24 cellular contexts compared by ENCODE assay signal in the genomic region with DNA sequence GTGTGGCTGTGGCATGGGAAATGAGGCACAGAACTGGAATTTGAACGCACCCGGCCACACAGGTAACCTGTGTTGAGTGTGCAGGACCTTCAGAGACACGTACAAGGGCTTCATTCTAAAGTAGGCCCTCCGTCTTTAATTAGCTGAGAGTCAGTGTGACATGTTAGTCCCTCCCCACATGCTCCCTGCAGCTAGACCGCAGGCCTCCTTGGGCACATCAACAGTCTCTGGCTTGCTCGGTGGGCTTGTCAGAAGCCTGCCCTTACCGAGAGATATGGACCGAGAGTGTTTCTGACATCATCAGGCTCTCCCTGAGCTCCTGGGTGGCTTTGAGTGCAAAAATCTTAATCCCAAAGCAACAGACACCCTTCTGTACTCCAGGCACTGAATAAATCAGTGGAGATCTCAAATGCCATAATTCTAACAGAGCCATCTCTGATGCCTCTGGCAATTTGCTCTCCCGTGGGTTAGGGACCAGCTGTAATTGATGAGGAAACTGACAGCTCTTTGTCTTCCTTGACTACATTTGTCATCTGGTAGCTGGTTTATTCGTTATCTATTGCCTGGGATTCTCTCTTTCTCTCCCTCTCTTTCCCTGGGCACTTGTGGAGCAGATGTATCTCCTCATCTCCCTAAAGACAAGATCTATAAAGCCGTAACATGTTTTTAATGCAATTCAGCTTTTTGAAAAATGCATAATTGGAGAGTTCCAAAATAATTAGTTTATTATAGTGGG.
"Had no signal": no experiment of that assay in that cellular context is flagged by ENCODE, and none has a peak within 500 bp of the region (broad histone marks: within the 10 kb centered on the region; RNA-seq: fewer than 3 reads in every experiment).

No MANE protein-coding gene starts in this region.

- H3K4me3 ChIP-seq: left ventricle myocardium inferior, lung, ovary, skin epidermis, stomach, testis, thyroid gland, transverse colon, upper lobe of left lung had no signal

- H3K9me3 ChIP-seq: left ventricle myocardium inferior, ovary, testis, thyroid gland, upper lobe of left lung had no signal

- H3K36me3 ChIP-seq: left ventricle myocardium inferior, ovary, stomach, thyroid gland, transverse colon, upper lobe of left lung had no signal

- H3K27me3 ChIP-seq: ovary, testis, thyroid gland, transverse colon, upper lobe of left lung had no signal

- H3K27ac Mint-ChIP-seq: immature natural killer cell; mesothelial cell of epicardium; naive B cell; natural killer cell; nephron progenitor cell; progenitor cell of endocrine pancreas; stimulated activated naive B cell treated with anti-CD40 and anti-IgM and Interleukin-4, amounts not matched to agents 10 μg/mL and 1 μg/mL and 100 μg/mL, for 72 hours had no signal

- H3K4me3 Mint-ChIP-seq: immature natural killer cell; mesothelial cell of epicardium; naive B cell; natural killer cell; nephron progenitor cell; stimulated activated naive B cell treated with anti-CD40 and anti-IgM and Interleukin-4, amounts not matched to agents 10 μg/mL and 1 μg/mL and 100 μg/mL, for 72 hours had no signal

- DNase-seq: hippocampal formation; immature natural killer cell; left ventricle myocardium inferior; mesendoderm; naive B cell; natural killer cell; nephron progenitor cell; ovary; right cardiac atrium; stimulated activated CD4-positive, alpha-beta T cell treated with anti-CD3 and anti-CD28 coated beads, Interleukin-12 subunit alpha, Interleukin-12 subunit beta, amount 100 ng/mL, for 4 hours; stimulated activated CD4-positive, alpha-beta T cell treated with anti-CD3 and anti-CD28 coated beads, Interleukin-15, amount 100 ng/mL, for 24 hours; stimulated activated CD4-positive, alpha-beta T cell treated with anti-CD3 and anti-CD28 coated beads, Interleukin-2, amount 100 ng/mL, for 24 hours; stimulated activated CD4-positive, alpha-beta T cell treated with anti-CD3 and anti-CD28 coated beads, Interleukin-4, amount 100 ng/mL, for 1 hour; stimulated activated naive B cell treated with anti-CD40 and anti-IgM and Interleukin-4, amounts not matched to agents 10 μg/mL and 1 μg/mL and 100 μg/mL, for 72 hours; stimulated activated naive CD8-positive, alpha-beta T cell treated with anti-CD3 and anti-CD28 coated beads, Interleukin-15, Interleukin-2, amounts not matched to agents 100 U/mL and 50 U/mL, for 24 hours; stomach; testis; thyroid gland; transverse colon; upper lobe of left lung had no signal

- H3K36me3 Mint-ChIP-seq: immature natural killer cell, mesothelial cell of epicardium, naive B cell, natural killer cell had no signal

- H3K27me3 Mint-ChIP-seq: naive B cell; stimulated activated naive B cell treated with anti-CD40 and anti-IgM and Interleukin-4, amounts not matched to agents 10 μg/mL and 1 μg/mL and 100 μg/mL, for 72 hours had no signal

- H3K4me1 ChIP-seq: left ventricle myocardium inferior, testis, thyroid gland, transverse colon, upper lobe of left lung had no signal

- H3K27ac ChIP-seq: left ventricle myocardium inferior, ovary, skin epidermis, stomach, testis, thyroid gland, transverse colon, upper lobe of left lung had no signal

- H3K4me1 Mint-ChIP-seq: immature natural killer cell; naive B cell; natural killer cell; nephron progenitor cell; stimulated activated naive B cell treated with anti-CD40 and anti-IgM and Interleukin-4, amounts not matched to agents 10 μg/mL and 1 μg/mL and 100 μg/mL, for 72 hours had no signal
